Comparison of ENCODE assay signal across 2 cellular contexts in genomic region chr2:149020432-149020851, GRCh38.
TF ChIP-seq lines count a peak whose summit lies in the region.

No MANE protein-coding gene starts in this region.

TF ChIP-seq in HEK293, 187 proteins besides CTCF, POLR2A, EP300 and RAD21 (continued from another document and continues in another):
- peak; percentile 62; the same call in 1 of the 2 replicates for TF ChIP-seq ZNF561 (tag by site-specific recombination; IDR thresholded peaks at IDR 0.05; ENCODE audit: borderline replicate concordance)
- no peak for TF ChIP-seq ZNF785 (tag by site-specific recombination; IDR thresholded peaks at IDR 0.05)
- TF ChIP-seq ZNF335 (tag by site-specific recombination; conservative IDR thresholded peaks at IDR 0.05): peak; percentile 37
- TF ChIP-seq ZNF223 (tag by site-specific recombination; IDR thresholded peaks at IDR 0.05): no peak
- TF ChIP-seq ZNF473 (tag by site-specific recombination; IDR thresholded peaks at IDR 0.05): no peak
- TF ChIP-seq, protein P1, sequence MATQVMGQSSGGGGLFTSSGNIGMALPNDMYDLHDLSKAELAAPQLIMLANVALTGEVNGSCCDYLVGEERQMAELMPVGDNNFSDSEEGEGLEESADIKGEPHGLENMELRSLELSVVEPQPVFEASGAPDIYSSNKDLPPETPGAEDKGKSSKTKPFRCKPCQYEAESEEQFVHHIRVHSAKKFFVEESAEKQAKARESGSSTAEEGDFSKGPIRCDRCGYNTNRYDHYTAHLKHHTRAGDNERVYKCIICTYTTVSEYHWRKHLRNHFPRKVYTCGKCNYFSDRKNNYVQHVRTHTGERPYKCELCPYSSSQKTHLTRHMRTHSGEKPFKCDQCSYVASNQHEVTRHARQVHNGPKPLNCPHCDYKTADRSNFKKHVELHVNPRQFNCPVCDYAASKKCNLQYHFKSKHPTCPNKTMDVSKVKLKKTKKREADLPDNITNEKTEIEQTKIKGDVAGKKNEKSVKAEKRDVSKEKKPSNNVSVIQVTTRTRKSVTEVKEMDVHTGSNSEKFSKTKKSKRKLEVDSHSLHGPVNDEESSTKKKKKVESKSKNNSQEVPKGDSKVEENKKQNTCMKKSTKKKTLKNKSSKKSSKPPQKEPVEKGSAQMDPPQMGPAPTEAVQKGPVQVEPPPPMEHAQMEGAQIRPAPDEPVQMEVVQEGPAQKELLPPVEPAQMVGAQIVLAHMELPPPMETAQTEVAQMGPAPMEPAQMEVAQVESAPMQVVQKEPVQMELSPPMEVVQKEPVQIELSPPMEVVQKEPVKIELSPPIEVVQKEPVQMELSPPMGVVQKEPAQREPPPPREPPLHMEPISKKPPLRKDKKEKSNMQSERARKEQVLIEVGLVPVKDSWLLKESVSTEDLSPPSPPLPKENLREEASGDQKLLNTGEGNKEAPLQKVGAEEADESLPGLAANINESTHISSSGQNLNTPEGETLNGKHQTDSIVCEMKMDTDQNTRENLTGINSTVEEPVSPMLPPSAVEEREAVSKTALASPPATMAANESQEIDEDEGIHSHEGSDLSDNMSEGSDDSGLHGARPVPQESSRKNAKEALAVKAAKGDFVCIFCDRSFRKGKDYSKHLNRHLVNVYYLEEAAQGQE (tag by site-specific recombination; IDR thresholded peaks at IDR 0.05): no peak
- no peak for TF ChIP-seq ZBTB7A (tag by site-specific recombination; IDR thresholded peaks at IDR 0.05; ENCODE audit: low read depth)
- TF ChIP-seq ZNF843 (tag by site-specific recombination; IDR thresholded peaks at IDR 0.05): no peak
- TF ChIP-seq KLF16 (tag by site-specific recombination; IDR thresholded peaks at IDR 0.05): no peak
- TF ChIP-seq, protein P2, sequence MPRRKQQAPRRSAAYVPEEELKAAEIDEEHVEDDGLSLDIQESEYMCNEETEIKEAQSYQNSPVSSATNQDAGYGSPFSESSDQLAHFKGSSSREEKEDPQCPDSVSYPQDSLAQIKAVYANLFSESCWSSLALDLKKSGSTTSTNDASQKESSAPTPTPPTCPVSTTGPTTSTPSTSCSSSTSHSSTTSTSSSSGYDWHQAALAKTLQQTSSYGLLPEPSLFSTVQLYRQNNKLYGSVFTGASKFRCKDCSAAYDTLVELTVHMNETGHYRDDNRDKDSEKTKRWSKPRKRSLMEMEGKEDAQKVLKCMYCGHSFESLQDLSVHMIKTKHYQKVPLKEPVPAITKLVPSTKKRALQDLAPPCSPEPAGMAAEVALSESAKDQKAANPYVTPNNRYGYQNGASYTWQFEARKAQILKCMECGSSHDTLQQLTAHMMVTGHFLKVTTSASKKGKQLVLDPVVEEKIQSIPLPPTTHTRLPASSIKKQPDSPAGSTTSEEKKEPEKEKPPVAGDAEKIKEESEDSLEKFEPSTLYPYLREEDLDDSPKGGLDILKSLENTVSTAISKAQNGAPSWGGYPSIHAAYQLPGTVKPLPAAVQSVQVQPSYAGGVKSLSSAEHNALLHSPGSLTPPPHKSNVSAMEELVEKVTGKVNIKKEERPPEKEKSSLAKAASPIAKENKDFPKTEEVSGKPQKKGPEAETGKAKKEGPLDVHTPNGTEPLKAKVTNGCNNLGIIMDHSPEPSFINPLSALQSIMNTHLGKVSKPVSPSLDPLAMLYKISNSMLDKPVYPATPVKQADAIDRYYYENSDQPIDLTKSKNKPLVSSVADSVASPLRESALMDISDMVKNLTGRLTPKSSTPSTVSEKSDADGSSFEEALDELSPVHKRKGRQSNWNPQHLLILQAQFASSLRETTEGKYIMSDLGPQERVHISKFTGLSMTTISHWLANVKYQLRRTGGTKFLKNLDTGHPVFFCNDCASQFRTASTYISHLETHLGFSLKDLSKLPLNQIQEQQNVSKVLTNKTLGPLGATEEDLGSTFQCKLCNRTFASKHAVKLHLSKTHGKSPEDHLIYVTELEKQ (tag by site-specific recombination; IDR thresholded peaks at IDR 0.05; ENCODE audit: borderline replicate concordance): no peak
- no peak for TF ChIP-seq ZFP69B (tag by site-specific recombination; IDR thresholded peaks at IDR 0.05)
- TF ChIP-seq KLF10 (tag by site-specific recombination; IDR thresholded peaks at IDR 0.05): no peak
- no peak for TF ChIP-seq ZNF214 (tag by site-specific recombination; IDR thresholded peaks at IDR 0.05; ENCODE audit: borderline replicate concordance)
- no peak for TF ChIP-seq ZNF501 (tag by site-specific recombination; IDR thresholded peaks at IDR 0.05)
- TF ChIP-seq ZNF248 (tag by site-specific recombination; IDR thresholded peaks at IDR 0.05): no peak
- no peak for TF ChIP-seq ZNF341 (tag by site-specific recombination; IDR thresholded peaks at IDR 0.05; ENCODE audit: low read depth)
- TF ChIP-seq INSM2 (tag by site-specific recombination; IDR thresholded peaks at IDR 0.05): no peak
- TF ChIP-seq ZNF426 (tag by site-specific recombination; IDR thresholded peaks at IDR 0.05): no peak
- TF ChIP-seq ZNF404 (tag by site-specific recombination; IDR thresholded peaks at IDR 0.05): no peak
- no peak for TF ChIP-seq ZNF76 (tag by site-specific recombination; IDR thresholded peaks at IDR 0.05; ENCODE audit: borderline replicate concordance, low read depth)
- TF ChIP-seq, protein P3, sequence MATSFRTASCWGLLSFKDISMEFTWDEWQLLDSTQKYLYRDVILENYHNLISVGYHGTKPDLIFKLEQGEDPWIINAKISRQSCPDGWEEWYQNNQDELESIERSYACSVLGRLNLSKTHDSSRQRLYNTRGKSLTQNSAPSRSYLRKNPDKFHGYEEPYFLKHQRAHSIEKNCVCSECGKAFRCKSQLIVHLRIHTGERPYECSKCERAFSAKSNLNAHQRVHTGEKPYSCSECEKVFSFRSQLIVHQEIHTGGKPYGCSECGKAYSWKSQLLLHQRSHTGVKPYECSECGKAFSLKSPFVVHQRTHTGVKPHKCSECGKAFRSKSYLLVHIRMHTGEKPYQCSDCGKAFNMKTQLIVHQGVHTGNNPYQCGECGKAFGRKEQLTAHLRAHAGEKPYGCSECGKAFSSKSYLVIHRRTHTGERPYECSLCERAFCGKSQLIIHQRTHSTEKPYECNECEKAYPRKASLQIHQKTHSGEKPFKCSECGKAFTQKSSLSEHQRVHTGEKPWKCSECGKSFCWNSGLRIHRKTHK (tag by site-specific recombination; IDR thresholded peaks at IDR 0.05): no peak
- TF ChIP-seq ZXDB (tag by site-specific recombination; IDR thresholded peaks at IDR 0.05): no peak

TF ChIP-seq in HepG2, 621 proteins besides CTCF, POLR2A, EP300 and RAD21 (continued from another document and continues in another):
- TF ChIP-seq, protein P4, sequence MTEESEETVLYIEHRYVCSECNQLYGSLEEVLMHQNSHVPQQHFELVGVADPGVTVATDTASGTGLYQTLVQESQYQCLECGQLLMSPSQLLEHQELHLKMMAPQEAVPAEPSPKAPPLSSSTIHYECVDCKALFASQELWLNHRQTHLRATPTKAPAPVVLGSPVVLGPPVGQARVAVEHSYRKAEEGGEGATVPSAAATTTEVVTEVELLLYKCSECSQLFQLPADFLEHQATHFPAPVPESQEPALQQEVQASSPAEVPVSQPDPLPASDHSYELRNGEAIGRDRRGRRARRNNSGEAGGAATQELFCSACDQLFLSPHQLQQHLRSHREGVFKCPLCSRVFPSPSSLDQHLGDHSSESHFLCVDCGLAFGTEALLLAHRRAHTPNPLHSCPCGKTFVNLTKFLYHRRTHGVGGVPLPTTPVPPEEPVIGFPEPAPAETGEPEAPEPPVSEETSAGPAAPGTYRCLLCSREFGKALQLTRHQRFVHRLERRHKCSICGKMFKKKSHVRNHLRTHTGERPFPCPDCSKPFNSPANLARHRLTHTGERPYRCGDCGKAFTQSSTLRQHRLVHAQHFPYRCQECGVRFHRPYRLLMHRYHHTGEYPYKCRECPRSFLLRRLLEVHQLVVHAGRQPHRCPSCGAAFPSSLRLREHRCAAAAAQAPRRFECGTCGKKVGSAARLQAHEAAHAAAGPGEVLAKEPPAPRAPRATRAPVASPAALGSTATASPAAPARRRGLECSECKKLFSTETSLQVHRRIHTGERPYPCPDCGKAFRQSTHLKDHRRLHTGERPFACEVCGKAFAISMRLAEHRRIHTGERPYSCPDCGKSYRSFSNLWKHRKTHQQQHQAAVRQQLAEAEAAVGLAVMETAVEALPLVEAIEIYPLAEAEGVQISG (CRISPR knock-in tag; IDR thresholded peaks at IDR 0.05): peak; percentile 41; the same call in 1 of the 2 replicates
- TF ChIP-seq, protein P5, sequence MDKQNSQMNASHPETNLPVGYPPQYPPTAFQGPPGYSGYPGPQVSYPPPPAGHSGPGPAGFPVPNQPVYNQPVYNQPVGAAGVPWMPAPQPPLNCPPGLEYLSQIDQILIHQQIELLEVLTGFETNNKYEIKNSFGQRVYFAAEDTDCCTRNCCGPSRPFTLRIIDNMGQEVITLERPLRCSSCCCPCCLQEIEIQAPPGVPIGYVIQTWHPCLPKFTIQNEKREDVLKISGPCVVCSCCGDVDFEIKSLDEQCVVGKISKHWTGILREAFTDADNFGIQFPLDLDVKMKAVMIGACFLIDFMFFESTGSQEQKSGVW (CRISPR knock-in tag; IDR thresholded peaks at IDR 0.05; ENCODE audit: borderline replicate concordance): no peak
- peak; percentile 44; the same call in 1 of the 2 replicates for TF ChIP-seq ZMYM4 (CRISPR knock-in tag; IDR thresholded peaks at IDR 0.05)
- no peak for TF ChIP-seq ZBTB39 (CRISPR knock-in tag; IDR thresholded peaks at IDR 0.05)
- TF ChIP-seq, protein P6, sequence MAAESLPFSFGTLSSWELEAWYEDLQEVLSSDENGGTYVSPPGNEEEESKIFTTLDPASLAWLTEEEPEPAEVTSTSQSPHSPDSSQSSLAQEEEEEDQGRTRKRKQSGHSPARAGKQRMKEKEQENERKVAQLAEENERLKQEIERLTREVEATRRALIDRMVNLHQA (CRISPR knock-in tag; IDR thresholded peaks at IDR 0.05): no peak
- no peak for TF ChIP-seq SAP130 (CRISPR knock-in tag; IDR thresholded peaks at IDR 0.05; ENCODE audit: low read depth)
- TF ChIP-seq ZNF562 (CRISPR knock-in tag; IDR thresholded peaks at IDR 0.05; ENCODE audit: borderline replicate concordance): no peak
- no peak for TF ChIP-seq TGIF2 (CRISPR knock-in tag; IDR thresholded peaks at IDR 0.05)
- no peak for TF ChIP-seq ZNF329 (CRISPR knock-in tag; IDR thresholded peaks at IDR 0.05; ENCODE audit: low read depth)
- peak; percentile 41; the same call in 1 of the 2 replicates for TF ChIP-seq RARA (CRISPR knock-in tag; IDR thresholded peaks at IDR 0.05)
- TF ChIP-seq, protein P7, sequence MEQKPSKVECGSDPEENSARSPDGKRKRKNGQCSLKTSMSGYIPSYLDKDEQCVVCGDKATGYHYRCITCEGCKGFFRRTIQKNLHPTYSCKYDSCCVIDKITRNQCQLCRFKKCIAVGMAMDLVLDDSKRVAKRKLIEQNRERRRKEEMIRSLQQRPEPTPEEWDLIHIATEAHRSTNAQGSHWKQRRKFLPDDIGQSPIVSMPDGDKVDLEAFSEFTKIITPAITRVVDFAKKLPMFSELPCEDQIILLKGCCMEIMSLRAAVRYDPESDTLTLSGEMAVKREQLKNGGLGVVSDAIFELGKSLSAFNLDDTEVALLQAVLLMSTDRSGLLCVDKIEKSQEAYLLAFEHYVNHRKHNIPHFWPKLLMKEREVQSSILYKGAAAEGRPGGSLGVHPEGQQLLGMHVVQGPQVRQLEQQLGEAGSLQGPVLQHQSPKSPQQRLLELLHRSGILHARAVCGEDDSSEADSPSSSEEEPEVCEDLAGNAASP (CRISPR knock-in tag; IDR thresholded peaks at IDR 0.05; ENCODE audit: borderline replicate concordance): 0 out of 2 replicates have a peak, but pooled peaks have one; percentile 36
- no peak for TF ChIP-seq ZNF549 (CRISPR knock-in tag; IDR thresholded peaks at IDR 0.05)
- no peak for TF ChIP-seq ZNF235 (CRISPR knock-in tag; IDR thresholded peaks at IDR 0.05; ENCODE audit: borderline replicate concordance)
- TF ChIP-seq ZNF644 (CRISPR knock-in tag; IDR thresholded peaks at IDR 0.05; ENCODE audit: low read depth): peak; percentile 93
- TF ChIP-seq, protein P8, sequence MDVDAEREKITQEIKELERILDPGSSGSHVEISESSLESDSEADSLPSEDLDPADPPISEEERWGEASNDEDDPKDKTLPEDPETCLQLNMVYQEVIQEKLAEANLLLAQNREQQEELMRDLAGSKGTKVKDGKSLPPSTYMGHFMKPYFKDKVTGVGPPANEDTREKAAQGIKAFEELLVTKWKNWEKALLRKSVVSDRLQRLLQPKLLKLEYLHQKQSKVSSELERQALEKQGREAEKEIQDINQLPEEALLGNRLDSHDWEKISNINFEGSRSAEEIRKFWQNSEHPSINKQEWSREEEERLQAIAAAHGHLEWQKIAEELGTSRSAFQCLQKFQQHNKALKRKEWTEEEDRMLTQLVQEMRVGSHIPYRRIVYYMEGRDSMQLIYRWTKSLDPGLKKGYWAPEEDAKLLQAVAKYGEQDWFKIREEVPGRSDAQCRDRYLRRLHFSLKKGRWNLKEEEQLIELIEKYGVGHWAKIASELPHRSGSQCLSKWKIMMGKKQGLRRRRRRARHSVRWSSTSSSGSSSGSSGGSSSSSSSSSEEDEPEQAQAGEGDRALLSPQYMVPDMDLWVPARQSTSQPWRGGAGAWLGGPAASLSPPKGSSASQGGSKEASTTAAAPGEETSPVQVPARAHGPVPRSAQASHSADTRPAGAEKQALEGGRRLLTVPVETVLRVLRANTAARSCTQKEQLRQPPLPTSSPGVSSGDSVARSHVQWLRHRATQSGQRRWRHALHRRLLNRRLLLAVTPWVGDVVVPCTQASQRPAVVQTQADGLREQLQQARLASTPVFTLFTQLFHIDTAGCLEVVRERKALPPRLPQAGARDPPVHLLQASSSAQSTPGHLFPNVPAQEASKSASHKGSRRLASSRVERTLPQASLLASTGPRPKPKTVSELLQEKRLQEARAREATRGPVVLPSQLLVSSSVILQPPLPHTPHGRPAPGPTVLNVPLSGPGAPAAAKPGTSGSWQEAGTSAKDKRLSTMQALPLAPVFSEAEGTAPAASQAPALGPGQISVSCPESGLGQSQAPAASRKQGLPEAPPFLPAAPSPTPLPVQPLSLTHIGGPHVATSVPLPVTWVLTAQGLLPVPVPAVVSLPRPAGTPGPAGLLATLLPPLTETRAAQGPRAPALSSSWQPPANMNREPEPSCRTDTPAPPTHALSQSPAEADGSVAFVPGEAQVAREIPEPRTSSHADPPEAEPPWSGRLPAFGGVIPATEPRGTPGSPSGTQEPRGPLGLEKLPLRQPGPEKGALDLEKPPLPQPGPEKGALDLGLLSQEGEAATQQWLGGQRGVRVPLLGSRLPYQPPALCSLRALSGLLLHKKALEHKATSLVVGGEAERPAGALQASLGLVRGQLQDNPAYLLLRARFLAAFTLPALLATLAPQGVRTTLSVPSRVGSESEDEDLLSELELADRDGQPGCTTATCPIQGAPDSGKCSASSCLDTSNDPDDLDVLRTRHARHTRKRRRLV (CRISPR knock-in tag; IDR thresholded peaks at IDR 0.05): no peak
- TF ChIP-seq TBX2 (CRISPR knock-in tag; IDR thresholded peaks at IDR 0.05; ENCODE audit: borderline replicate concordance): peak; percentile 33; the same call in 1 of the 2 replicates
- TF ChIP-seq FOXK2 (IDR thresholded peaks at IDR 0.05): no peak
- TF ChIP-seq ZNF292 (CRISPR knock-in tag; IDR thresholded peaks at IDR 0.05; ENCODE audit: borderline replicate concordance, low read depth): peak; percentile 53; the same call in 1 of the 2 replicates
- TF ChIP-seq HCFC1 (IDR thresholded peaks at IDR 0.05; ENCODE audit: low read depth, low read length): no peak
